ENCODE assay signal across 9 cellular contexts in genomic region chr13:59771272-59771671, GRCh38.
DNase-seq lines count a peak whose midpoint lies in the region; ATAC-seq, FAIRE-seq and TF ChIP-seq lines count a peak whose summit lies in the region.
"Had no signal": no experiment of that assay in that cellular context is flagged by ENCODE, and none has a peak within 500 bp of the region (broad histone marks: within the 10 kb centered on the region; RNA-seq: fewer than 3 reads in every experiment).

No MANE protein-coding gene starts in this region.

- ATAC-seq in HCT116 = no peak
- ATAC-seq in GM21576 (IDR thresholded peaks at IDR 0.05; ENCODE audit: unreplicated experiment) = no peak
- no peak for ATAC-seq in natural killer cell treated with Interleukin-12 subunit alpha and Interleukin-12 subunit beta and Interleukin-15 and Interleukin-18, amount 100 ng/mL, for 72 hours
- no peak for ATAC-seq in GM19395 (IDR thresholded peaks at IDR 0.05; ENCODE audit: unreplicated experiment)
- ATAC-seq: mucosa of descending colon had no signal

- H3K9me3 ChIP-seq in HCT116 (ENCODE audit: control insufficient read depth in 1 of 2, insufficient read depth in 1 of 2, low read depth in 1 of 2, low read length in 2 of 2) (no peaks in the 10 kb centered on the region), kidney (ENCODE audit: control insufficient read depth in 1 of 2, low read length in 2 of 2) (no peaks in the 10 kb centered on the region)
- H3K9me3 ChIP-seq: mucosa of descending colon had no signal

- H3K36me3 Mint-ChIP-seq in natural killer cell treated with Interleukin-12 subunit alpha and Interleukin-12 subunit beta and Interleukin-15 and Interleukin-18, amount 100 ng/mL, for 72 hours = no peaks in the 10 kb centered on the region

- H3K36me3 ChIP-seq in HCT116 (ENCODE audit: control insufficient read depth in 1 of 2, insufficient read depth in 2 of 2, low read length in 2 of 2) = no peaks in the 10 kb centered on the region
- H3K36me3 ChIP-seq in kidney (ENCODE audit: control insufficient read depth in 1 of 2, insufficient read depth in 2 of 2, low read length in 2 of 2) = no peaks in the 10 kb centered on the region

- H3K27me3 Mint-ChIP-seq in natural killer cell treated with Interleukin-12 subunit alpha and Interleukin-12 subunit beta and Interleukin-15 and Interleukin-18, amount 100 ng/mL, for 72 hours = no peaks in the 10 kb centered on the region

- H3K9me2 ChIP-seq in HCT116 (ENCODE audit: insufficient read depth) = no peaks in the 10 kb centered on the region

- CTCF ChIA-PET in HCT116 (lab: Charles Lee) = interaction anchor here (0.9 to 3.9 kb wide), 14 partner anchors 9 to 660 kb away, joined by 3 to 23 read pairs (median 4); no protein-coding TSS in a partner anchor

- TF ChIP-seq CTCF in HCT116 (IDR thresholded peaks at IDR 0.05 in 2 of 3, conservative IDR thresholded peaks at IDR 0.05 in 1 of 3; ENCODE audit: borderline replicate concordance in 1 of 3, insufficient read depth in 1 of 3, low read depth in 2 of 3, low read length in 2 of 3) (peak; percentile 19 to 58 (median 51); a peak in 4 of 6 replicates), VCaP (conservative IDR thresholded peaks at IDR 0.05) (peak; percentile 81), kidney (IDR thresholded peaks at IDR 0.05; ENCODE audit: borderline replicate concordance, extremely low read depth, insufficient read depth) (peak; percentile 37)

- H3K27me3 ChIP-seq in HCT116 (ENCODE audit: insufficient read depth, low read length) = no peaks in the 10 kb centered on the region

- DNase-seq in AG20443 (ENCODE audit: low spot score) = peak; percentile 40
- no peak for DNase-seq in HCT116 (ENCODE audit: low read depth, low spot score)
- DNase-seq in kidney = no peak
- DNase-seq in activated CD4-positive, alpha-beta T cell treated with anti-CD3 and anti-CD28 coated beads for 4 hours = no peak
- DNase-seq in natural killer cell treated with Interleukin-12 subunit alpha and Interleukin-12 subunit beta and Interleukin-15 and Interleukin-18, amount 100 ng/mL, for 72 hours (ENCODE audit: low spot score) = no peak
- DNase-seq: mucosa of descending colon had no signal

- H4K20me1 ChIP-seq in HCT116 (ENCODE audit: insufficient read depth) = no peaks in the 10 kb centered on the region

- RAD21 ChIA-PET in HCT116 (lab: Charles Lee; ENCODE audit: low non-redundant PET in 1 of 2, low total read pairs in 2 of 2, uncharacterized antibody in 2 of 2, unreplicated experiment in 2 of 2) = interaction anchor here in 1 of 2 experiments (1.3 kb wide), 1 partner anchor 89 kb away, joined by 3 read pairs; no protein-coding TSS in a partner anchor

- H2AFZ ChIP-seq in HCT116 (ENCODE audit: low read depth, low read length, poor library complexity, severe bottlenecking) = no peak overlapping the region

- no peak overlapping the region for H3K4me3 ChIP-seq in HCT116 (replicated peaks in 1 of 2; ENCODE audit: low read depth in 1 of 2, low read length in 2 of 2)
- no peak overlapping the region for H3K4me3 ChIP-seq in kidney (ENCODE audit: low read length in 2 of 2)
- H3K4me3 ChIP-seq: mucosa of descending colon had no signal

- no peak for TF ChIP-seq POLR2A in HCT116 (IDR thresholded peaks at IDR 0.05; ENCODE audit: borderline replicate concordance, extremely low read depth, insufficient read depth, insufficient read length)

- intact Hi-C loops in HCT116 (cut with micrococcal nuclease) (loop anchor here (2.0 to 10.0 kb wide), 4 partner anchors 90 to 561 kb away; no protein-coding TSS in a partner anchor), kidney (cut with DNase I) (no loop called here)

- FAIRE-seq in kidney (lab: Jason Lieb, UNC) = peak; percentile 87

- POLR2A ChIA-PET in HCT116 (lab: Charles Lee) = no interaction called here

- no peak overlapping the region for H3K4me3 Mint-ChIP-seq in natural killer cell treated with Interleukin-12 subunit alpha and Interleukin-12 subunit beta and Interleukin-15 and Interleukin-18, amount 100 ng/mL, for 72 hours

- H3K9me3 Mint-ChIP-seq in natural killer cell treated with Interleukin-12 subunit alpha and Interleukin-12 subunit beta and Interleukin-15 and Interleukin-18, amount 100 ng/mL, for 72 hours = no peaks in the 10 kb centered on the region

- no peak overlapping the region for H3K27ac ChIP-seq in HCT116 (ENCODE audit: low read depth, low read length)
- H3K27ac ChIP-seq in VCaP = peak overlapping the region; percentile 11; the same call in 1 of the 2 replicates
- no peak overlapping the region for H3K27ac ChIP-seq in kidney (ENCODE audit: low read depth in 2 of 2, low read length in 2 of 2)

- H3K27ac Mint-ChIP-seq in natural killer cell treated with Interleukin-12 subunit alpha and Interleukin-12 subunit beta and Interleukin-15 and Interleukin-18, amount 100 ng/mL, for 72 hours = no peak overlapping the region

- peak; percentile 38; the same call in 1 of the 2 replicates for TF ChIP-seq RAD21 in HCT116 (IDR thresholded peaks at IDR 0.05; ENCODE audit: low read depth)

- no peaks in the 10 kb centered on the region for H3K79me2 ChIP-seq in HCT116 (ENCODE audit: insufficient read depth, low read length)

- BruUV-seq in HCT116 (replicated peaks; lab: Mats Ljungman, UMichigan) = no TSS peak

- no peak overlapping the region for H3K9ac ChIP-seq in HCT116 (ENCODE audit: low read length)
- H3K9ac ChIP-seq in kidney (ENCODE audit: low read length in 2 of 2) = no peak overlapping the region

- H3K4me2 ChIP-seq in HCT116 (ENCODE audit: low read length) = no peak overlapping the region

- H3K4me1 ChIP-seq in HCT116 (ENCODE audit: control insufficient read depth in 1 of 2, insufficient read depth in 2 of 2, low read length in 2 of 2) (no peaks in the 10 kb centered on the region), kidney (ENCODE audit: control insufficient read depth in 1 of 2, insufficient read depth in 1 of 2, low read depth in 1 of 2, low read length in 2 of 2) (no peaks in the 10 kb centered on the region)

- no peaks in the 10 kb centered on the region for H3K4me1 Mint-ChIP-seq in natural killer cell treated with Interleukin-12 subunit alpha and Interleukin-12 subunit beta and Interleukin-15 and Interleukin-18, amount 100 ng/mL, for 72 hours (ENCODE audit: low read depth in 2 of 2)

TF ChIP-seq in HCT116, 20 proteins besides CTCF, POLR2A, EP300 and RAD21:
- TF ChIP-seq REST (IDR thresholded peaks at IDR 0.05; ENCODE audit: low read depth) (no peak), SRF (IDR thresholded peaks at IDR 0.05; ENCODE audit: low read depth) (no peak), ZNF274 (IDR thresholded peaks at IDR 0.05; ENCODE audit: low read depth, low read length) (no peak), ZBTB33 (IDR thresholded peaks at IDR 0.05; ENCODE audit: extremely low read depth, insufficient replicate concordance, low read length) (no peak), CBX3 (IDR thresholded peaks at IDR 0.05; ENCODE audit: low read depth) (no peak), EZH2phosphoT487 (IDR thresholded peaks at IDR 0.05; ENCODE audit: borderline replicate concordance) (no peak), MAX (IDR thresholded peaks at IDR 0.05) (no peak), TCF7L2 (IDR thresholded peaks at IDR 0.05; ENCODE audit: borderline replicate concordance, extremely low read depth, insufficient read depth, insufficient read length) (no peak), YY1 (IDR thresholded peaks at IDR 0.05; ENCODE audit: extremely low read depth, insufficient replicate concordance, low read depth, low read length) (no peak), ZFX (IDR thresholded peaks at IDR 0.05) (no peak), ELF1 (IDR thresholded peaks at IDR 0.05; ENCODE audit: borderline replicate concordance, low read depth) (no peak), CEBPB (IDR thresholded peaks at IDR 0.05; ENCODE audit: low read depth) (no peak)
TF ChIP-seq in HCT116: peak in this region for 0.
